15 cellular contexts compared by ENCODE assay signal in the genomic region with DNA sequence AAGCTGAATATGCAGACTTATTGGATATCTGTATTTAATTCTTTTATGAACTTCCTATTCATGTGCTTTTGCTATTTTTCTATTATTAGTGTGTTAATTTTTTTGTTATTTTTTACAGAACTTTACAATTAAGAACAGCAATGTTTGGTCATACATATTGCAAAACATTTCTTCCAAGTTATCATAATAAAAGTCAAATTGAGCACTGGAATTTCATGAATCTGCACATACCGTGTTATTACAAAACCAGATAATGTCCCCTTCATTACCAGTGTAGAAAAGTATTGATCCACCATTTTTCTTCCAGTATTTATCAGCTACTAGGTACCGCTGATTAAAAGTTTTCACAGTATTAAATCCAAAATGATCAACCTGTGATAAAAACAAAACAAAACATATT.
"Had no signal": no experiment of that assay in that cellular context is flagged by ENCODE, and none has a peak within 500 bp of the region (broad histone marks: within the 10 kb centered on the region; RNA-seq: fewer than 3 reads in every experiment).

No MANE protein-coding gene starts in this region.

- H3K27me3 ChIP-seq: ascending aorta, right lobe of liver, tibial nerve, vagina had no signal

- H3K36me3 ChIP-seq: ascending aorta, prostate gland, right lobe of liver, tibial nerve, vagina had no signal

- H3K4me1 ChIP-seq: prostate gland had no signal

- H3K27ac ChIP-seq: ascending aorta, prostate gland, right lobe of liver, vagina had no signal

- H3K4me3 ChIP-seq: ascending aorta, prostate gland, right lobe of liver, tibial nerve, vagina had no signal

- DNase-seq: activated CD4-positive, alpha-beta memory T cell treated with anti-CD3 and anti-CD28 coated beads for 36 hours; activated CD4-positive, alpha-beta T cell treated with anti-CD3 and anti-CD28 coated beads for 1 hour; activated gamma-delta T cell; activated naive CD8-positive, alpha-beta T cell treated with anti-CD3 and anti-CD28 coated beads, Interleukin-2, amount 10 ng/mL, durations not matched to agents 7 days and 5 days; activated T-cell treated with anti-CD3 and anti-CD28 coated beads, Interleukin-2, amount 50 U/mL, for 48 hours; nucleus accumbens; right lobe of liver; stimulated activated CD4-positive, alpha-beta T cell treated with anti-CD3 and anti-CD28 coated beads, Interleukin-2, amount 100 ng/mL, for 24 hours; stimulated activated naive B cell treated with anti-CD40 and anti-IgM and Interleukin-4, amounts not matched to agents 10 μg/mL and 1 μg/mL and 100 μg/mL, for 72 hours had no signal

- FAIRE-seq: bronchial epithelial cell had no signal

- H3K9me3 ChIP-seq: ascending aorta, prostate gland, right lobe of liver, tibial nerve, vagina had no signal

- ATAC-seq: natural killer cell treated with Interleukin-12 subunit alpha and Interleukin-12 subunit beta and Interleukin-15 and Interleukin-18, amount 100 ng/mL, for 72 hours; right lobe of liver; stimulated activated naive B cell treated with anti-CD40 and anti-IgM and Interleukin-4, amounts not matched to agents 10 μg/mL and 1 μg/mL and 100 μg/mL, for 72 hours had no signal
